In genomic region chr1:38296047-38296446, GRCh38 we compare ENCODE assay signal across 18 cellular contexts.
"Had no signal": no experiment of that assay in that cellular context is flagged by ENCODE, and none has a peak within 500 bp of the region (broad histone marks: within the 10 kb centered on the region; RNA-seq: fewer than 3 reads in every experiment).

No MANE protein-coding gene starts in this region.

- H3K27ac ChIP-seq: colonic mucosa, hepatocyte, ovary, sigmoid colon, spleen, VCaP had no signal

- H3K36me3 ChIP-seq: colonic mucosa, ovary, sigmoid colon, spleen had no signal

- H3K9me3 ChIP-seq: colonic mucosa, mucosa of descending colon, ovary had no signal

- H3K4me3 ChIP-seq: colonic mucosa, hepatocyte, mucosa of descending colon, ovary, sigmoid colon, spleen had no signal

- H3K27me3 ChIP-seq: colonic mucosa, ovary had no signal

- H3K4me1 ChIP-seq: colonic mucosa, sigmoid colon had no signal

- ATAC-seq: activated CD4-positive, alpha-beta T cell treated with anti-CD3 and anti-CD28 coated beads for 36 hours; activated CD8-positive, alpha-beta T cell treated with anti-CD3 and anti-CD28 coated beads, Interleukin-2, amount 10 ng/mL, durations not matched to agents 7 days and 5 days; esophagus mucosa; left lobe of liver; mucosa of descending colon; naive thymus-derived CD4-positive, alpha-beta T cell; stimulated activated naive CD8-positive, alpha-beta T cell treated with anti-CD3 and anti-CD28 coated beads, Interleukin-15, amount 100 ng/mL, for 72 hours had no signal

- DNase-seq: activated CD4-positive, alpha-beta T cell treated with anti-CD3 and anti-CD28 coated beads for 36 hours; activated CD8-positive, alpha-beta memory T cell treated with anti-CD3 and anti-CD28 coated beads, Interleukin-2, amount 50 U/mL, for 4 hours; activated CD8-positive, alpha-beta T cell treated with anti-CD3 and anti-CD28 coated beads, Interleukin-2, amount 10 ng/mL, durations not matched to agents 7 days and 5 days; activated naive CD8-positive, alpha-beta T cell treated with anti-CD3 and anti-CD28 coated beads for 36 hours; amygdala; central memory CD4-positive, alpha-beta T cell; colonic mucosa; mucosa of descending colon; naive thymus-derived CD4-positive, alpha-beta T cell; ovary; sigmoid colon; spleen; stimulated activated CD4-positive, alpha-beta T cell treated with anti-CD3 and anti-CD28 coated beads, Interleukin-1b, Interleukin-23, amount 100 ng/mL, for 48 hours; stimulated activated naive CD8-positive, alpha-beta T cell treated with anti-CD3 and anti-CD28 coated beads, Interleukin-15, amount 100 ng/mL, for 72 hours had no signal
